Comparison of ENCODE assay signal across 1 cellular context in the genomic region with DNA sequence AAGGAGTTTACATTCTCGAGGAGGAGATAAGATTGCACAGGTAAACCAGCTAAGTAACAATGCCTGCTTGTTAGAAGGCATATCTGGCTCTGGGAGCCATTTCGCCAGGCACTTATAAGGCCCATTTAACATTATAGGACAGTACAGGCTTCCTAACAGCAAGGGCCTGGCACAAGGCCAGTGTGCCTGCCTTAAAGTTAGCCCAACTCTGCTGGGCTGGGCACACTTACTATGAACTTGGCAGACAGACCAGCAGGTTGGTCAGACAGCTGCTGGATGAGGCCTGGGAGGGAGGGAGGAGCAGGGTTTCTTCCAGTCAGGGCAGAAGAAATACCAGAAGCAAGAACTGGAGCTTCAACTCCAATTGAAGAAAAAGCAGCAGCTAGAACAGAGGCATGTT.
TF ChIP-seq lines count a peak whose summit lies in the region.

No MANE protein-coding gene starts in this region.

TF ChIP-seq in SK-N-SH treated with all-trans-retinoic acid at 6 μM for 48 hours, 23 proteins besides CTCF, POLR2A, EP300 and RAD21 (continued from another document):
- TF ChIP-seq, protein P1, sequence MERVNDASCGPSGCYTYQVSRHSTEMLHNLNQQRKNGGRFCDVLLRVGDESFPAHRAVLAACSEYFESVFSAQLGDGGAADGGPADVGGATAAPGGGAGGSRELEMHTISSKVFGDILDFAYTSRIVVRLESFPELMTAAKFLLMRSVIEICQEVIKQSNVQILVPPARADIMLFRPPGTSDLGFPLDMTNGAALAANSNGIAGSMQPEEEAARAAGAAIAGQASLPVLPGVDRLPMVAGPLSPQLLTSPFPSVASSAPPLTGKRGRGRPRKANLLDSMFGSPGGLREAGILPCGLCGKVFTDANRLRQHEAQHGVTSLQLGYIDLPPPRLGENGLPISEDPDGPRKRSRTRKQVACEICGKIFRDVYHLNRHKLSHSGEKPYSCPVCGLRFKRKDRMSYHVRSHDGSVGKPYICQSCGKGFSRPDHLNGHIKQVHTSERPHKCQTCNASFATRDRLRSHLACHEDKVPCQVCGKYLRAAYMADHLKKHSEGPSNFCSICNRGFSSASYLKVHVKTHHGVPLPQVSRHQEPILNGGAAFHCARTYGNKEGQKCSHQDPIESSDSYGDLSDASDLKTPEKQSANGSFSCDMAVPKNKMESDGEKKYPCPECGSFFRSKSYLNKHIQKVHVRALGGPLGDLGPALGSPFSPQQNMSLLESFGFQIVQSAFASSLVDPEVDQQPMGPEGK (CRISPR knock-in tag; IDR thresholded peaks at IDR 0.05; ENCODE audit: borderline replicate concordance), result no peak
- no peak for TF ChIP-seq ARNTL (CRISPR knock-in tag; IDR thresholded peaks at IDR 0.05; ENCODE audit: borderline replicate concordance, low read depth)
- no peak for TF ChIP-seq ZNF70 (CRISPR knock-in tag; IDR thresholded peaks at IDR 0.05)
- TF ChIP-seq SNAI2 (CRISPR knock-in tag; IDR thresholded peaks at IDR 0.05), result no peak
- TF ChIP-seq OSR1 (CRISPR knock-in tag; IDR thresholded peaks at IDR 0.05), result no peak
- no peak for TF ChIP-seq ZFP3 (CRISPR knock-in tag; IDR thresholded peaks at IDR 0.05)
- TF ChIP-seq CSDC2 (CRISPR knock-in tag; IDR thresholded peaks at IDR 0.05), result no peak
- TF ChIP-seq, protein P2, sequence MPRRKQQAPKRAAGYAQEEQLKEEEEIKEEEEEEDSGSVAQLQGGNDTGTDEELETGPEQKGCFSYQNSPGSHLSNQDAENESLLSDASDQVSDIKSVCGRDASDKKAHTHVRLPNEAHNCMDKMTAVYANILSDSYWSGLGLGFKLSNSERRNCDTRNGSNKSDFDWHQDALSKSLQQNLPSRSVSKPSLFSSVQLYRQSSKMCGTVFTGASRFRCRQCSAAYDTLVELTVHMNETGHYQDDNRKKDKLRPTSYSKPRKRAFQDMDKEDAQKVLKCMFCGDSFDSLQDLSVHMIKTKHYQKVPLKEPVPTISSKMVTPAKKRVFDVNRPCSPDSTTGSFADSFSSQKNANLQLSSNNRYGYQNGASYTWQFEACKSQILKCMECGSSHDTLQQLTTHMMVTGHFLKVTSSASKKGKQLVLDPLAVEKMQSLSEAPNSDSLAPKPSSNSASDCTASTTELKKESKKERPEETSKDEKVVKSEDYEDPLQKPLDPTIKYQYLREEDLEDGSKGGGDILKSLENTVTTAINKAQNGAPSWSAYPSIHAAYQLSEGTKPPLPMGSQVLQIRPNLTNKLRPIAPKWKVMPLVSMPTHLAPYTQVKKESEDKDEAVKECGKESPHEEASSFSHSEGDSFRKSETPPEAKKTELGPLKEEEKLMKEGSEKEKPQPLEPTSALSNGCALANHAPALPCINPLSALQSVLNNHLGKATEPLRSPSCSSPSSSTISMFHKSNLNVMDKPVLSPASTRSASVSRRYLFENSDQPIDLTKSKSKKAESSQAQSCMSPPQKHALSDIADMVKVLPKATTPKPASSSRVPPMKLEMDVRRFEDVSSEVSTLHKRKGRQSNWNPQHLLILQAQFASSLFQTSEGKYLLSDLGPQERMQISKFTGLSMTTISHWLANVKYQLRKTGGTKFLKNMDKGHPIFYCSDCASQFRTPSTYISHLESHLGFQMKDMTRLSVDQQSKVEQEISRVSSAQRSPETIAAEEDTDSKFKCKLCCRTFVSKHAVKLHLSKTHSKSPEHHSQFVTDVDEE (CRISPR knock-in tag; IDR thresholded peaks at IDR 0.05), result no peak
- no peak for TF ChIP-seq BACH2 (CRISPR knock-in tag; IDR thresholded peaks at IDR 0.05; ENCODE audit: borderline replicate concordance)
- TF ChIP-seq TCF4 (CRISPR knock-in tag; IDR thresholded peaks at IDR 0.05; ENCODE audit: borderline replicate concordance), result no peak
- no peak for TF ChIP-seq PPARA (CRISPR knock-in tag; IDR thresholded peaks at IDR 0.05; ENCODE audit: borderline replicate concordance)
- no peak for TF ChIP-seq RARB (CRISPR knock-in tag; IDR thresholded peaks at IDR 0.05)
- TF ChIP-seq ZNF565 (CRISPR knock-in tag; conservative IDR thresholded peaks at IDR 0.05; ENCODE audit: low read depth), result no peak
- no peak for TF ChIP-seq ESRRG (CRISPR knock-in tag; IDR thresholded peaks at IDR 0.05)
- TF ChIP-seq, protein P3, sequence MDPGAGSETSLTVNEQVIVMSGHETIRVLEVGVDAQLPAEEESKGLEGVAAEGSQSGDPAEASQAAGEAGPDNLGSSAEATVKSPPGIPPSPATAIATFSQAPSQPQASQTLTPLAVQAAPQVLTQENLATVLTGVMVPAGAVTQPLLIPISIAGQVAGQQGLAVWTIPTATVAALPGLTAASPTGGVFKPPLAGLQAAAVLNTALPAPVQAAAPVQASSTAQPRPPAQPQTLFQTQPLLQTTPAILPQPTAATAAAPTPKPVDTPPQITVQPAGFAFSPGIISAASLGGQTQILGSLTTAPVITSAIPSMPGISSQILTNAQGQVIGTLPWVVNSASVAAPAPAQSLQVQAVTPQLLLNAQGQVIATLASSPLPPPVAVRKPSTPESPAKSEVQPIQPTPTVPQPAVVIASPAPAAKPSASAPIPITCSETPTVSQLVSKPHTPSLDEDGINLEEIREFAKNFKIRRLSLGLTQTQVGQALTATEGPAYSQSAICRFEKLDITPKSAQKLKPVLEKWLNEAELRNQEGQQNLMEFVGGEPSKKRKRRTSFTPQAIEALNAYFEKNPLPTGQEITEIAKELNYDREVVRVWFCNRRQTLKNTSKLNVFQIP (CRISPR knock-in tag; IDR thresholded peaks at IDR 0.05; ENCODE audit: borderline replicate concordance, low read depth), result no peak
- TF ChIP-seq, protein P4, sequence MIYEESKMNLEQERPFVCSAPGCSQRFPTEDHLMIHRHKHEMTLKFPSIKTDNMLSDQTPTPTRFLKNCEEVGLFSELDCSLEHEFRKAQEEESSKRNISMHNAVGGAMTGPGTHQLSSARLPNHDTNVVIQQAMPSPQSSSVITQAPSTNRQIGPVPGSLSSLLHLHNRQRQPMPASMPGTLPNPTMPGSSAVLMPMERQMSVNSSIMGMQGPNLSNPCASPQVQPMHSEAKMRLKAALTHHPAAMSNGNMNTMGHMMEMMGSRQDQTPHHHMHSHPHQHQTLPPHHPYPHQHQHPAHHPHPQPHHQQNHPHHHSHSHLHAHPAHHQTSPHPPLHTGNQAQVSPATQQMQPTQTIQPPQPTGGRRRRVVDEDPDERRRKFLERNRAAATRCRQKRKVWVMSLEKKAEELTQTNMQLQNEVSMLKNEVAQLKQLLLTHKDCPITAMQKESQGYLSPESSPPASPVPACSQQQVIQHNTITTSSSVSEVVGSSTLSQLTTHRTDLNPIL (CRISPR knock-in tag; IDR thresholded peaks at IDR 0.05; ENCODE audit: low read depth), result no peak
- no peak for TF ChIP-seq TOX (CRISPR knock-in tag; IDR thresholded peaks at IDR 0.05; ENCODE audit: borderline replicate concordance)
- TF ChIP-seq ZFP30 (CRISPR knock-in tag; IDR thresholded peaks at IDR 0.05), result no peak
